In the genomic region with DNA sequence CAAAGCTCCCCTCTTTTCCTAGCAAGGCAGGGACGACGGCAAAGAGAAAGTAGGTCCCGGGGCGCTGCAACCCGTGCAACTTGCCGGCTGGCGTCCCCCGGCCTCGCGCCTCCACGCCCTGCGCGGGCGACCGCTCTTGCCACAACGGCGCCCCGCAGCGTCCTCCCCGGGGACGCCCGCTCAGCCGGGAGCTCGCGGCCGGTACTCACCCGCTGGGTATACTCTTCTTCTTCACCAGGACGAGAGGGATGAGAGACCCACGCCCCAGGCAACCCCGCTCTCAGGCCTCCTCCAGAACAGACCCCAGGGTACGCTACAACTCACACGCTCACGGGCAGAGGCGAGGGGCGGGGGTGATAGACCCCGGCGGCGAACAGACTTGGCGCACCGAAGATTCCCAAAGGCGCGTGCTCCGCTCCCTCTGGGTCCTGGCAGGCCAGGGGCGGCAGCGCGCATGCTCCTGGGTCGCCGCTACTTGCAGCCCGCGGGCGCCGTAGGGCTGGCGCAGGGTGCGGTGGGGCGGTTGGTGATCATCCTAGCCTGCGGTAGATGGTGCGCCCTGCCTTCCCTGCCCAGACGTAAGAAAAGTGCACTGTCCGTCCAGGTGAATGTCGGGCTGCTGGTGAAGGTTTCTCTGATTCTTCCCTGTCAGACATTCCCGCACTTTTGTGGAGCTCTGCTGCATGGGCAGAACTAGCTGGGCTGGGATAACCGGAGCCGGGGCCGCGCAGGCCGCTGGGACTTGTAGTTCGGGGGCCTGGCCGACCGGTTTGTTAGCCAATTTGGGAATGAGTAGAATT, we compare ENCODE assay signal across 8 cellular contexts. TPM values are rescaled to one million over a fixed set of nuclear protein-coding genes. Genes with fewer than 3 reads are reported as not detected.
DNase-seq lines count a peak whose midpoint lies in the region; ATAC-seq and TF ChIP-seq lines count a peak whose summit lies in the region.

A gene with protein sequence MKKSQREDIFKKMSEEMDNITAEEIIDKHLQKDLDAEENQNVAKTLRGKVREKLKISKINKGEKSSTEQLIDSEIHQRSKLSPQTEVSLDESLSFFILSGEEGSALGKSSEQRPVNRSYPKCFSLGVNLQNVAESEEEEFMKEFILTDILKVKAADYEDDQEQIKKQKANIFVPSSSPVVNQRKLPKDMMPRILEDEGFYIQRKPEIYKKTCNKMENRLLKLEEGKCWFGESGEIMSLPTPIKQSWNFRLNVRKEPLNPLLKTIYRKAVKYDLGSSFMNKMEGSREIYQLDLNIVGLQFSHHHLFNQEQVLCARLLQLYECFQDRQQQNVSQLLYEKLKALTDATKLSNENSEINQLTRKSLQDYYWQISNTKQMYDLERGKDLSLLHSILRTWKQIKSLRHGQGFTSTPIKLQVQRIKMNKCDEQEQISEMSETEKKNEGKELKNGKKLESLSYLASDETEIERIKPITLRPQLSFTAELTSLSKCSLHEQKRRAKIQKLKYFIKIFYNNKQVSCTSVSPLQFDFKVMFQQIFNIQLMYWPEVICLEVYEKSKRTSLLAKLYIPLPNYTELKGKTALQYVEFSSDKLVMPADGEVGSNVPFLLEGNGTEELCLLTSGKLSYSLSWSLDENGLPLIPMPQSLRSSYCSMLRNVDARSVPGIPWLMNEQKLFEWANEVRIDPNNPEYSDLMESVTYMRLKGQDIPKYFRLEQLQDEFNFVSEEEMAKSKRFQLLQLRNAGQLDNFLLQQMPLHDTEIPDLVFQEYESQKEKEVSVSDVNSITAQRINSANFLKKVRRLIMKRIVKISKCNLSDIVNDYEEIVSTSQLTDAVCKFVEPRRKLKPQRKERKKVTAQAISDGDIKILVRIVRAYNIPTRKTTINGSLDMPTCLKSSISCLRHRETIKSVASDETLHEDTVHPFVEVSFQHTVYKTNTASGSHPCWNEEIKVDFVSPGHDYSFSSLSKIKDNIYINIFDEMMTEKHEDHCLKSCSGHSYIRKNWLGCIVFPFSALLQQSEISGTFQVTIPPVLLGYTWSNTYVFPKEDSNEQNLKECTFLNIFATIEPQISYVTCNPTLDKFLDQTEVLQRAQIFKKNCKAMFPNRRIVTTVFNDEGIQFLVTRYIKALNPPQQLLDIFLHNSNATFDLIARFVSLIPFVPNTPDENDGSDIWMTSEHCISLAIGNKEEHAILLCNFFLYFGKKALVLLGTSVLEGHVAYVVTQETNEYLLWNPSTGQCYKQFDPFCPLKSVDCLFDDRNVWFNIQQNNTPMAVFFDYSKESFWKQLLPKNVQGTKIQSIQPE (N-terminal part only) (plus strand): TSS at position 522 of the 800 bp plus-strand sequence. CDS start 3,349 bp downstream, outside the sequence.

- H3K9me3 ChIP-seq in BLaER1, result 0 out of 2 replicates have a peak, but pooled peaks cover 5% of the 10 kb centered on the region

- no peak for TF ChIP-seq POLR2A in lower leg skin (IDR thresholded peaks at IDR 0.05)

- ATAC-seq in GM19023 (IDR thresholded peaks at IDR 0.05; ENCODE audit: unreplicated experiment) (peak; percentile 89), HG03196 (IDR thresholded peaks at IDR 0.05; ENCODE audit: unreplicated experiment) (peak; percentile 83)

- peak within 1 kb of the TSS; percentile 84 for H3K4me2 ChIP-seq in BLaER1

- H3K9ac ChIP-seq in BLaER1, result peak within 1 kb of the TSS; percentile 82

- H3K36me3 ChIP-seq in BLaER1, result peaks cover 32% of the 10 kb centered on the region

- peak in 32 of 56 donors; percentile 3 to 51 (median 21) for TF ChIP-seq CTCF in dorsolateral prefrontal cortex (IDR thresholded peaks at IDR 0.05 in 54 of 56, conservative IDR thresholded peaks at IDR 0.05 in 2 of 56; ENCODE audit: low read depth in 1 of 56, partially characterized antibody in 56 of 56)
- TF ChIP-seq CTCF in lower leg skin (IDR thresholded peaks at IDR 0.05), result no peak

- H3K27me3 ChIP-seq in BLaER1, result peaks cover 16% of the 10 kb centered on the region
- no peaks in the 10 kb centered on the region for H3K27me3 ChIP-seq in dorsolateral prefrontal cortex

- intact Hi-C loops in dorsolateral prefrontal cortex (cut with DNase I), result loop anchor here in 1 of 2 donors (5.0 kb wide), 1 partner anchor 215 kb away; the partner anchor contains the start of gene TCTN3
- intact Hi-C loops in lower leg skin (cut with DNase I; ENCODE audit: low total_unique reads), result no loop called here

- peak within 1 kb of the TSS; percentile 76 for H3K27ac ChIP-seq in BLaER1
- peak within 1 kb of the TSS; percentile 10 to 93 (median 83) for H3K27ac ChIP-seq in dorsolateral prefrontal cortex

- 0% methylated on average over 45 to 62 of the region's 69 CpGs for WGBS in lower leg skin, 2 donors

- peaks cover 27% of the 10 kb centered on the region for H3K4me1 ChIP-seq in BLaER1

- DNase-seq in NCI-H510A treated with DMSO at 0.1 percent for 48 hours (lab: John Stamatoyannopoulos, UW) (peak; percentile 81), dorsolateral prefrontal cortex (peak; percentile 78 to 91 (median 86)), lower leg skin (ENCODE audit: low spot score in 2 of 2) (peak; percentile 80 to 97)
- peak; percentile 57 to 63 for DNase-seq in activated CD4-positive, alpha-beta T cell treated with anti-CD3 and anti-CD28 coated beads, Interleukin-2, amount 50 U/mL, for 24 hours (ENCODE audit: low read depth in 1 of 2, low spot score in 1 of 2)
- peak; percentile 57 to 76 for DNase-seq in stimulated activated CD4-positive, alpha-beta T cell treated with anti-CD3 and anti-CD28 coated beads, Interleukin-4, amount 100 ng/mL, for 4 hours

- H3K4me3 ChIP-seq in BLaER1 (peak within 1 kb of the TSS; percentile 81), dorsolateral prefrontal cortex (peak within 1 kb of the TSS; percentile 60 to 90 (median 79)), lower leg skin (ENCODE audit: low read depth, poor library complexity, severe bottlenecking) (peak within 1 kb of the TSS; percentile 60)

- H4K20me1 ChIP-seq in BLaER1, result no peaks in the 10 kb centered on the region

RNA-seq across cellular contexts. Expression of the gene that starts here (rescaled TPM):
- total RNA-seq in dorsolateral prefrontal cortex (10 to 100 TPM in 1 of 120 experiments, 1 to 10 TPM in 119; 1.1 to 10.2 (median 4.1) TPM), lower leg skin (under 1 TPM in 2 of 4 donors, not detected in 2; 0.12 to 0.94 TPM)

Comparison
In these comparisons a context has a peak if more than half of its experiments do, and no peak if none do; other contexts are left out.
1. Peak in every context shown above with its lines: DNase-seq, ATAC-seq, H3K4me3 ChIP-seq and H3K27ac ChIP-seq.
2. Peak in DNase-seq and H3K4me3 ChIP-seq in lower leg skin; RNA of the gene not detected or under 1 TPM.
3. CTCF ChIP-seq: peak in dorsolateral prefrontal cortex (32 of 56); none in lower leg skin (0 of 3).